Comparison of ENCODE assay signal across 8 cellular contexts in genomic region chr7:23597908-23598224, GRCh38. TPM values are rescaled to one million over a fixed set of nuclear protein-coding genes. Genes with fewer than 3 reads are reported as not detected.
DNase-seq lines count a peak whose midpoint lies in the region; ATAC-seq lines count a peak whose summit lies in the region.

No MANE protein-coding gene starts in this region.

- peak overlapping the region; percentile 97 for H3K4me3 ChIP-seq in GM08714 (ENCODE audit: low read length)
- peak overlapping the region; percentile 85 for H3K4me3 ChIP-seq in iPS-18c (ENCODE audit: insufficient read depth, low read depth, low read length)

- ATAC-seq in HG02943 (IDR thresholded peaks at IDR 0.05; ENCODE audit: low read depth, unreplicated experiment), result peak; percentile 2
- peak in 1 of 2 donors; percentile 0 for ATAC-seq in activated naive CD4-positive, alpha-beta T cell treated with anti-CD3 and anti-CD28 coated beads, Interleukin-2, amount 50 U/mL, for 72 hours
- ATAC-seq in stimulated activated memory B cell treated with anti-CD40 and anti-IgM and Interleukin-4, amounts not matched to agents 10 μg/mL and 1 μg/mL and 100 μg/mL, for 72 hours, result no peak

- H3K4me1 Mint-ChIP-seq in stimulated activated memory B cell treated with anti-CD40 and anti-IgM and Interleukin-4, amounts not matched to agents 10 μg/mL and 1 μg/mL and 100 μg/mL, for 72 hours, result peaks cover 89% of the 10 kb centered on the region

- peak overlapping the region; percentile 90 for H3K4me3 Mint-ChIP-seq in stimulated activated memory B cell treated with anti-CD40 and anti-IgM and Interleukin-4, amounts not matched to agents 10 μg/mL and 1 μg/mL and 100 μg/mL, for 72 hours

- H3K9me3 Mint-ChIP-seq in activated naive CD4-positive, alpha-beta T cell treated with anti-CD3 and anti-CD28 coated beads, Interleukin-2, amount 50 U/mL, for 72 hours, result peaks cover 7 to 15% of the 10 kb centered on the region in 2 donors
- H3K9me3 Mint-ChIP-seq in stimulated activated memory B cell treated with anti-CD40 and anti-IgM and Interleukin-4, amounts not matched to agents 10 μg/mL and 1 μg/mL and 100 μg/mL, for 72 hours, result peaks cover 5% of the 10 kb centered on the region

- peaks cover 14 to 34% of the 10 kb centered on the region in 2 donors for H3K36me3 Mint-ChIP-seq in activated naive CD4-positive, alpha-beta T cell treated with anti-CD3 and anti-CD28 coated beads, Interleukin-2, amount 50 U/mL, for 72 hours
- peaks cover 22% of the 10 kb centered on the region for H3K36me3 Mint-ChIP-seq in stimulated activated memory B cell treated with anti-CD40 and anti-IgM and Interleukin-4, amounts not matched to agents 10 μg/mL and 1 μg/mL and 100 μg/mL, for 72 hours

- peak overlapping the region; percentile 89 to 92 for H3K27ac Mint-ChIP-seq in activated naive CD4-positive, alpha-beta T cell treated with anti-CD3 and anti-CD28 coated beads, Interleukin-2, amount 50 U/mL, for 72 hours
- peak overlapping the region; percentile 84 for H3K27ac Mint-ChIP-seq in stimulated activated memory B cell treated with anti-CD40 and anti-IgM and Interleukin-4, amounts not matched to agents 10 μg/mL and 1 μg/mL and 100 μg/mL, for 72 hours

- H3K27me3 Mint-ChIP-seq in stimulated activated memory B cell treated with anti-CD40 and anti-IgM and Interleukin-4, amounts not matched to agents 10 μg/mL and 1 μg/mL and 100 μg/mL, for 72 hours, result no peaks in the 10 kb centered on the region

- DNase-seq in activated naive CD4-positive, alpha-beta T cell treated with anti-CD3 and anti-CD28 coated beads, Interleukin-2, amount 50 U/mL, for 72 hours (ENCODE audit: low spot score in 2 of 2), result no peak
- no peak for DNase-seq in NOMO-1 treated with DMSO at 0.1 percent for 48 hours (lab: John Stamatoyannopoulos, UW; ENCODE audit: unreplicated experiment)
- no peak for DNase-seq in activated CD4-positive, CD25-positive, alpha-beta regulatory T cell (lab: John Stamatoyannopoulos, UW)
- no peak for DNase-seq in hippocampal formation (lab: John Stamatoyannopoulos, UW)

- H3K9me3 ChIP-seq in iPS-18c (ENCODE audit: control insufficient read depth, insufficient read depth, low read length), result no peaks in the 10 kb centered on the region

RNA-seq across cellular contexts. Expression of gene CCDC126, which starts 0.7 kb away (rescaled TPM):
- total RNA-seq in activated naive CD4-positive, alpha-beta T cell treated with anti-CD3 and anti-CD28 coated beads, Interleukin-2, amount 50 U/mL, for 72 hours, result 1 to 10 TPM; 6.4 to 8.5 TPM
